10 cellular contexts compared by ENCODE assay signal in the genomic region with DNA sequence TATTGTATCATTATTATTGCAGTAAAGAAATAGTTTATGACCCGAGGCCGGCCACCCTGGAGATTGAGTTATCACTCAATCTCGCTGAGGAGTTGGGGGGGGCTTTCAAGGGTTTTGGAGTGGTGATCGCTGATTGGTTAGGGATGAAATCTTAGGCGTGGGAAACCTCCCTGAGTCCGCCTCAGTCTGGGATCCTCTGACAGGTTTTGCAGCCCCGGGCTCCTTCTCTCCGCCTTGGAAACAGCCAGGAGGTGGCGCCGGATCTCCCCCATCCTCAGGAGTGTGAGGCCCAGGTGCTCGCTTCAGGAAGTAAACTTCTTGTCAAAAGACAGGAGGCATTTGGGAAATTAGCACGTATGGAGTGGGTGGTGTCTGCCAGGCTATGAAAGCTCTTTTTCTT. TPM values are rescaled to one million over a fixed set of nuclear protein-coding genes. Genes with fewer than 3 reads are reported as not detected.
DNase-seq lines count a peak whose midpoint lies in the region; ATAC-seq and TF ChIP-seq lines count a peak whose summit lies in the region.
"Had no signal": no experiment of that assay in that cellular context is flagged by ENCODE, and none has a peak within 500 bp of the region (broad histone marks: within the 10 kb centered on the region; RNA-seq: fewer than 3 reads in every experiment).

No MANE protein-coding gene starts in this region.

- POLR2A ChIA-PET in activated CD4-positive, alpha-beta memory T cell treated with anti-CD3 and anti-CD28 coated beads for 36 hours (lab: Charles Lee) = no interaction called here
- POLR2A ChIA-PET in naive thymus-derived CD4-positive, alpha-beta T cell (lab: Charles Lee) = no interaction called here

- CTCF ChIA-PET in activated CD4-positive, alpha-beta memory T cell treated with anti-CD3 and anti-CD28 coated beads for 36 hours (lab: Charles Lee) = interaction anchor here (1.6 kb wide), 1 partner anchor 123 kb away, joined by 3 read pairs; no protein-coding TSS in a partner anchor
- CTCF ChIA-PET in naive thymus-derived CD4-positive, alpha-beta T cell (lab: Charles Lee) = no interaction called here

- H3K27me3 Mint-ChIP-seq in activated CD4-positive, alpha-beta memory T cell treated with anti-CD3 and anti-CD28 coated beads for 36 hours = peaks cover 8% of the 10 kb centered on the region
- peaks cover 0 to 16% (median 4%) of the 10 kb centered on the region in 5 donors for H3K27me3 Mint-ChIP-seq in naive thymus-derived CD4-positive, alpha-beta T cell

- H3K27ac ChIP-seq in naive thymus-derived CD4-positive, alpha-beta T cell (ENCODE audit: low read depth, low read length) = no peak overlapping the region

- H3K9me3 Mint-ChIP-seq in activated CD4-positive, alpha-beta memory T cell treated with anti-CD3 and anti-CD28 coated beads for 36 hours = no peaks in the 10 kb centered on the region
- no peaks in the 10 kb centered on the region for H3K9me3 Mint-ChIP-seq in naive thymus-derived CD4-positive, alpha-beta T cell
- H3K9me3 Mint-ChIP-seq: activated B cell treated with CpG ODN at 0.5 μM for 24 hours had no signal

- no peaks in the 10 kb centered on the region for H3K36me3 Mint-ChIP-seq in activated CD4-positive, alpha-beta memory T cell treated with anti-CD3 and anti-CD28 coated beads for 36 hours
- no peaks in the 10 kb centered on the region for H3K36me3 Mint-ChIP-seq in naive thymus-derived CD4-positive, alpha-beta T cell
- H3K36me3 Mint-ChIP-seq: naive B cell had no signal

- H3K4me3 Mint-ChIP-seq in activated CD4-positive, alpha-beta memory T cell treated with anti-CD3 and anti-CD28 coated beads for 36 hours = no peak overlapping the region
- H3K4me3 Mint-ChIP-seq in naive thymus-derived CD4-positive, alpha-beta T cell = no peak overlapping the region
- H3K4me3 Mint-ChIP-seq: activated B cell treated with CpG ODN at 0.5 μM for 24 hours, naive B cell had no signal

- peaks cover 4% of the 10 kb centered on the region for H3K4me1 Mint-ChIP-seq in activated CD4-positive, alpha-beta memory T cell treated with anti-CD3 and anti-CD28 coated beads for 36 hours (ENCODE audit: low read depth)
- peaks cover 0 to 4% (median 4%) of the 10 kb centered on the region in 7 donors for H3K4me1 Mint-ChIP-seq in naive thymus-derived CD4-positive, alpha-beta T cell

- H3K4me1 ChIP-seq in naive thymus-derived CD4-positive, alpha-beta T cell (ENCODE audit: control insufficient read depth in 2 of 2, insufficient read depth in 2 of 2, low read length in 2 of 2) = no peaks in the 10 kb centered on the region

- H3K9me3 ChIP-seq in naive thymus-derived CD4-positive, alpha-beta T cell (ENCODE audit: control insufficient read depth in 2 of 3, low read length in 3 of 3) = no peaks in the 10 kb centered on the region

- intact Hi-C loops in activated CD4-positive, alpha-beta memory T cell treated with anti-CD3 and anti-CD28 coated beads for 36 hours (cut with micrococcal nuclease) = no loop called here
- intact Hi-C loops in lower leg skin (cut with DNase I; ENCODE audit: low total_unique reads) = no loop called here
- intact Hi-C loops in naive thymus-derived CD4-positive, alpha-beta T cell (cut with micrococcal nuclease) = loop anchor here (2.0 to 5.0 kb wide), 2 partner anchors 122 to 486 kb away; no protein-coding TSS in a partner anchor

- TF ChIP-seq CTCF in GM12864 (IDR thresholded peaks at IDR 0.05; ENCODE audit: low read depth, low read length, missing control alignments) = peak; percentile 49
- no peak for TF ChIP-seq CTCF in lower leg skin (IDR thresholded peaks at IDR 0.05)

- H3K27ac Mint-ChIP-seq in activated CD4-positive, alpha-beta memory T cell treated with anti-CD3 and anti-CD28 coated beads for 36 hours = no peak overlapping the region
- H3K27ac Mint-ChIP-seq in naive thymus-derived CD4-positive, alpha-beta T cell = no peak overlapping the region
- H3K27ac Mint-ChIP-seq: activated B cell treated with CpG ODN at 0.5 μM for 24 hours, naive B cell had no signal

- 10 to 11% methylated on average over 12 of the region's 12 CpGs for WGBS in lower leg skin, 2 donors

- H3K4me3 ChIP-seq in GM12864 (ENCODE audit: low read depth, low read length) (no peak overlapping the region), lower leg skin (ENCODE audit: low read depth, poor library complexity, severe bottlenecking) (no peak overlapping the region)
- H3K4me3 ChIP-seq in naive thymus-derived CD4-positive, alpha-beta T cell (ENCODE audit: low read length) = no peak overlapping the region

- no peaks in the 10 kb centered on the region for H3K36me3 ChIP-seq in naive thymus-derived CD4-positive, alpha-beta T cell (ENCODE audit: control insufficient read depth in 2 of 3, insufficient read depth in 3 of 3, low read length in 3 of 3)

- no peak for ATAC-seq in naive thymus-derived CD4-positive, alpha-beta T cell

- H3K27me3 ChIP-seq in naive thymus-derived CD4-positive, alpha-beta T cell (ENCODE audit: control insufficient read depth in 2 of 2, insufficient read depth in 2 of 2, low read length in 2 of 2) = no peaks in the 10 kb centered on the region

- no peak for TF ChIP-seq POLR2A in lower leg skin (IDR thresholded peaks at IDR 0.05)

- DNase-seq in GM12864 (ENCODE audit: low read depth) (no peak), NCI-H1105 treated with DMSO at 0.1 percent for 48 hours (lab: John Stamatoyannopoulos, UW) (peak; percentile 78), kidney glomerular epithelial cell (lab: John Stamatoyannopoulos, UW) (peak; percentile 25), lower leg skin (ENCODE audit: low spot score in 2 of 2) (no peak), globus pallidus (ENCODE audit: low spot score) (no peak), CD1c-positive myeloid dendritic cell (ENCODE audit: extremely low spot score) (no peak)
- peak; percentile 38 for DNase-seq in activated CD4-positive, alpha-beta memory T cell treated with anti-CD3 and anti-CD28 coated beads for 36 hours
- no peak for DNase-seq in naive thymus-derived CD4-positive, alpha-beta T cell
- DNase-seq: activated B cell treated with CpG ODN at 0.5 μM for 24 hours, naive B cell had no signal

RNA-seq across cellular contexts. Expression of a gene that starts 41.1 kb away (rescaled TPM):
- 100 to 1,000 TPM; 147 to 149 TPM for total RNA-seq in activated CD4-positive, alpha-beta memory T cell treated with anti-CD3 and anti-CD28 coated beads for 36 hours
- 100 to 1,000 TPM in 2 of 4 donors, 10 to 100 TPM in 2; 53.3 to 120 (median 88.9) TPM for total RNA-seq in lower leg skin
- 100 to 1,000 TPM; 110 to 219 (median 132) TPM for total RNA-seq in naive thymus-derived CD4-positive, alpha-beta T cell
- polyA plus RNA-seq in naive thymus-derived CD4-positive, alpha-beta T cell = 100 to 1,000 TPM in 1 of 2 donors, 10 to 100 TPM in 1; 94.8 to 117 TPM

Comparison
In these comparisons a context has a peak if more than half of its experiments do, and no peak if none do; other contexts are left out.
1. DNase-seq: peak in NCI-H1105 treated with DMSO at 0.1 percent for 48 hours (single experiment), activated CD4-positive, alpha-beta memory T cell treated with anti-CD3 and anti-CD28 coated beads for 36 hours (single experiment) and kidney glomerular epithelial cell (single experiment); none in GM12864 (single experiment), lower leg skin (0 of 2), naive thymus-derived CD4-positive, alpha-beta T cell (0 of 9), globus pallidus (single experiment) and CD1c-positive myeloid dendritic cell (single experiment).
2. intact Hi-C loops: an anchor here in naive thymus-derived CD4-positive, alpha-beta T cell (2.0 to 5.0 kb wide); none called in activated CD4-positive, alpha-beta memory T cell treated with anti-CD3 and anti-CD28 coated beads for 36 hours and lower leg skin.